Comparison of ENCODE assay signal across 9 cellular contexts in the genomic region with DNA sequence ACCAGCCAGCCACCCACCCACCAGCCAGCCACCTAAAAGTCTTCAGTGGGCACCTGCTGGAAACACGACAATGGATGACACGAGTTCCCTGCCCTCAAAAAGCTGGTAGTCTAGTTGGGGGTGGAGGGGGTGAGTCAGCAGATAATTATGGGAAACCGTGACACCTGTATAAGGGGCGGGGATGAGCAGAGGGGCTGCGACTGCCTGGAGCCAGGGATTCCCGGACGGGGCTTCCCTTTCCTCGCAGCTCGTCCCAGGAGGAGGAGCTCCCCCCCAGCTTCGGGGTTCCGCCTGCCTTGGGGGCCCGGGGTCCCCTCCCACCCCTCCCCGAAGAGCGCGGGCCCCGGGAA. TPM values are rescaled to one million over a fixed set of nuclear protein-coding genes. Genes with fewer than 3 reads are reported as not detected.
A peak's percentile ranks its signal among the peaks of the same experiment; 100 is the strongest.
DNase-seq lines count a peak whose midpoint lies in the region; ATAC-seq and TF ChIP-seq lines count a peak whose summit lies in the region.
"Had no signal": no experiment of that assay in that cellular context is flagged by ENCODE, and none has a peak within 500 bp of the region (broad histone marks: within the 10 kb centered on the region; RNA-seq: fewer than 3 reads in every experiment).

No MANE protein-coding gene starts in this region.

- no peak overlapping the region for H2AFZ ChIP-seq in MM.1S (ENCODE audit: low read length)

- 0 out of 2 replicates have a peak, but pooled peaks cover 3% of the 10 kb centered on the region for H3F3A ChIP-seq in MM.1S (ENCODE audit: insufficient read depth, low read length)

- peaks cover 17% of the 10 kb centered on the region for H3K4me1 ChIP-seq in MM.1S (ENCODE audit: low read length)

- H3K36me3 ChIP-seq in MM.1S (replicated peaks; ENCODE audit: insufficient read depth, low read length) = no peaks in the 10 kb centered on the region

- no peak overlapping the region for H3K4me3 ChIP-seq in MM.1S (ENCODE audit: low read length)
- peak overlapping the region in 56 of 59 donors; percentile 10 to 71 (median 56) for H3K4me3 ChIP-seq in dorsolateral prefrontal cortex
- H3K4me3 ChIP-seq: mucosa of descending colon had no signal

- H3K9ac ChIP-seq in MM.1S (ENCODE audit: low read length) = no peak overlapping the region

- TF ChIP-seq CTCF in MM.1S (IDR thresholded peaks at IDR 0.05; ENCODE audit: low read length) = no peak
- TF ChIP-seq CTCF in dorsolateral prefrontal cortex (IDR thresholded peaks at IDR 0.05 in 54 of 56, conservative IDR thresholded peaks at IDR 0.05 in 2 of 56; ENCODE audit: low read depth in 1 of 56, partially characterized antibody in 56 of 56) = no peak

- H3K4me2 ChIP-seq in MM.1S (ENCODE audit: low read depth, low read length) = peak overlapping the region; percentile 96

- H3K27me3 ChIP-seq in MM.1S (replicated peaks; ENCODE audit: insufficient read depth, low read length) (peaks cover 13% of the 10 kb centered on the region), dorsolateral prefrontal cortex (peaks cover 0 to 43% (median 13%) of the 10 kb centered on the region in 45 donors)

- DNase-seq in DMS53 (lab: John Stamatoyannopoulos, UW) (peak; percentile 63), DMS53 treated with DMSO at 0.1 percent for 48 hours (lab: John Stamatoyannopoulos, UW; ENCODE audit: unreplicated experiment) (no peak), MM.1S (no peak), dorsolateral prefrontal cortex (no peak), sciatic nerve (ENCODE audit: low spot score) (no peak), NCI-H1048 (lab: John Stamatoyannopoulos, UW) (no peak), GOT3 (lab: John Stamatoyannopoulos, UW) (no peak)

- no peaks in the 10 kb centered on the region for H4K20me1 ChIP-seq in MM.1S (ENCODE audit: insufficient read depth, low read length)

- H3K9me2 ChIP-seq in MM.1S (replicated peaks; ENCODE audit: insufficient read depth, low read length) = no peaks in the 10 kb centered on the region

- intact Hi-C loops in dorsolateral prefrontal cortex (cut with DNase I) = loop anchor here in 1 of 2 donors (2.0 to 10.0 kb wide), 3 partner anchors 106 to 347 kb away; no protein-coding TSS in a partner anchor
- intact Hi-C loops in sciatic nerve (cut with DNase I) = loop anchor here (2.0 to 10.0 kb wide), 2 partner anchors 69 to 113 kb away; no protein-coding TSS in a partner anchor

- H3K27ac ChIP-seq in MM.1S (ENCODE audit: low read length) (no peak overlapping the region), dorsolateral prefrontal cortex (peak overlapping the region in 4 of 59 donors; percentile 6 to 44 (median 36))

- no peaks in the 10 kb centered on the region for H3K9me3 ChIP-seq in MM.1S (replicated peaks; ENCODE audit: insufficient read depth, low read length)
- H3K9me3 ChIP-seq: mucosa of descending colon had no signal

- ATAC-seq in sciatic nerve = peak; percentile 2
- ATAC-seq in HG03135 (IDR thresholded peaks at IDR 0.05; ENCODE audit: unreplicated experiment) = no peak

- H3K79me2 ChIP-seq in MM.1S (ENCODE audit: low read length) = no peaks in the 10 kb centered on the region

RNA-seq across cellular contexts. Expression of a gene that starts 2.3 kb away (rescaled TPM):
- total RNA-seq in dorsolateral prefrontal cortex (10 to 100 TPM in 119 of 120 experiments, 1 to 10 TPM in 1; 8.1 to 75.2 (median 32.4) TPM), sciatic nerve (2.5 TPM)

RNA-seq across cellular contexts. Expression of a gene that starts 31.1 kb away (rescaled TPM):
- total RNA-seq in dorsolateral prefrontal cortex = 10 to 100 TPM in 13 of 120 experiments, 1 to 10 TPM in 107; 2.5 to 22.1 (median 6.5) TPM
- total RNA-seq in sciatic nerve = 75.4 TPM

RNA-seq across cellular contexts. Expression of a gene that starts 57.5 kb away (rescaled TPM):
- total RNA-seq in dorsolateral prefrontal cortex = 10 to 100 TPM in 11 of 120 experiments, 1 to 10 TPM in 109; 2.9 to 12.3 (median 6.9) TPM
- 14.8 TPM for total RNA-seq in sciatic nerve
